Comparison of ENCODE assay signal across 10 cellular contexts in the genomic region with DNA sequence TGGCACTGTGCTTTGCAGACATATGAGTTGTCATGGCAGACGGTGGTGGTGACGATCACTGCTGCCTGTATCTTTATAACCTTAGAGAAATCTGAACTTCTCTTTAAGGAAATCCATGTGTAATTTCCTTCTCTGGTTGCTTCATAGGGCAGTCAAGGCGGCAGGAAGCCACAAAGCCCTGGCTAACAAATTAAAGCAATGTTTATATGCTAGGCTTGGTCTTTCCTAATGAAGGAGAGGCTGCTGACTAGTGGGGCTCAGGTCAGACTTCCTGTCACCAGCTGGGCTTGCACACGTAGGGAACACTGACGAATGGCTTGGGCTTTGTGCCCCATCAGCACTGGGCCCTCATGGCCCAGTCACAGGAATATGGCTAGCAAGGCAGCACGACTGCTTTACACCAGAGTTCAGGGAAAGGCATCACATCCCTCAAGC. TPM values are rescaled to one million over a fixed set of nuclear protein-coding genes. Genes with fewer than 3 reads are reported as not detected.
A peak's percentile ranks its signal among the peaks of the same experiment; 100 is the strongest.
DNase-seq lines count a peak whose midpoint lies in the region; ATAC-seq and TF ChIP-seq lines count a peak whose summit lies in the region.
"Had no signal": no experiment of that assay in that cellular context is flagged by ENCODE, and none has a peak within 500 bp of the region (broad histone marks: within the 10 kb centered on the region; RNA-seq: fewer than 3 reads in every experiment).

No MANE protein-coding gene starts in this region.

- H3K27me3 Mint-ChIP-seq in activated T-helper 17 cell treated with anti-CD3 and anti-CD28 coated beads, Interleukin-2, amount 50 U/mL, for 72 hours, result peaks cover 7% of the 10 kb centered on the region

- no peaks in the 10 kb centered on the region for H3K9me3 ChIP-seq in adrenal gland (replicated peaks in 1 of 3)
- peaks cover 4% of the 10 kb centered on the region for H3K9me3 ChIP-seq in lower lobe of right lung

- peak; percentile 93 to 97 for DNase-seq in AML-193 (lab: John Stamatoyannopoulos, UW)
- DNase-seq in adrenal gland, result peak; percentile 18 to 70 (median 34)
- DNase-seq in lower lobe of right lung, result peak; percentile 76
- DNase-seq in kidney tubule cell (ENCODE audit: low spot score), result no peak
- no peak for DNase-seq in NCI-H526 (lab: John Stamatoyannopoulos, UW)
- DNase-seq: glutamatergic neuron had no signal

- 64 to 74% (median 70%) methylated on average over 6 of the region's 6 CpGs for WGBS in adrenal gland, 4 donors

- H3K4me3 Mint-ChIP-seq in activated T-helper 17 cell treated with anti-CD3 and anti-CD28 coated beads, Interleukin-2, amount 50 U/mL, for 72 hours, result no peak overlapping the region
- H3K4me3 Mint-ChIP-seq: T-cell had no signal

- H3K27ac ChIP-seq in adrenal gland (peak overlapping the region in 1 of 5 donors; percentile 57), lower lobe of right lung (peak overlapping the region; percentile 34)

- TF ChIP-seq POLR2A in adrenal gland (IDR thresholded peaks at IDR 0.05), result no peak

- H3K4me1 Mint-ChIP-seq in activated T-helper 17 cell treated with anti-CD3 and anti-CD28 coated beads, Interleukin-2, amount 50 U/mL, for 72 hours, result no peaks in the 10 kb centered on the region

- H3K36me3 ChIP-seq in adrenal gland (replicated peaks in 1 of 2), result no peaks in the 10 kb centered on the region
- H3K36me3 ChIP-seq in lower lobe of right lung, result no peaks in the 10 kb centered on the region

- ATAC-seq in HG03354 (IDR thresholded peaks at IDR 0.05; ENCODE audit: poor library complexity, severe bottlenecking, unreplicated experiment), result peak; percentile 32
- peak; percentile 78 to 92 for ATAC-seq in lower lobe of right lung
- no peak for ATAC-seq in GM21360 (IDR thresholded peaks at IDR 0.05; ENCODE audit: unreplicated experiment)
- no peak for ATAC-seq in activated T-helper 17 cell treated with anti-CD3 and anti-CD28 coated beads, Interleukin-2, amount 50 U/mL, for 72 hours (replicated peaks)
- ATAC-seq: T-cell had no signal

- intact Hi-C loops in adrenal gland (cut with DNase I), result loop anchor here (10.0 kb wide), 1 partner anchor 57 kb away; no protein-coding TSS in a partner anchor
- intact Hi-C loops in lower lobe of right lung (cut with DNase I), result no loop called here

- peaks cover 0 to 4% of the 10 kb centered on the region in 2 donors for H3K4me1 ChIP-seq in adrenal gland (replicated peaks in 1 of 2)
- peaks cover 4% of the 10 kb centered on the region for H3K4me1 ChIP-seq in lower lobe of right lung

- H3K27me3 ChIP-seq in adrenal gland, result no peaks in the 10 kb centered on the region
- H3K27me3 ChIP-seq in lower lobe of right lung (ENCODE audit: low read depth), result no peaks in the 10 kb centered on the region

- no peak overlapping the region for H3K4me3 ChIP-seq in adrenal gland
- H3K4me3 ChIP-seq in lower lobe of right lung, result no peak overlapping the region

- no peak for TF ChIP-seq CTCF in adrenal gland (IDR thresholded peaks at IDR 0.05)
- TF ChIP-seq CTCF in lower lobe of right lung (IDR thresholded peaks at IDR 0.05), result no peak

- H3K9me3 Mint-ChIP-seq in activated T-helper 17 cell treated with anti-CD3 and anti-CD28 coated beads, Interleukin-2, amount 50 U/mL, for 72 hours, result peaks cover 7% of the 10 kb centered on the region

- H3K27ac Mint-ChIP-seq in activated T-helper 17 cell treated with anti-CD3 and anti-CD28 coated beads, Interleukin-2, amount 50 U/mL, for 72 hours, result no peak overlapping the region
- H3K27ac Mint-ChIP-seq: T-cell had no signal

- H3K36me3 Mint-ChIP-seq in activated T-helper 17 cell treated with anti-CD3 and anti-CD28 coated beads, Interleukin-2, amount 50 U/mL, for 72 hours (ENCODE audit: low read depth), result no peaks in the 10 kb centered on the region

RNA-seq across cellular contexts. Expression of a gene that starts 30.2 kb away (rescaled TPM):
- total RNA-seq in adrenal gland (10 to 100 TPM; 21.2 to 42.6 (median 29.1) TPM), lower lobe of right lung (36.0 TPM)
- polyA plus RNA-seq in adrenal gland, result 10 to 100 TPM in 2 of 3 donors, 1 to 10 TPM in 1; 10.0 to 27.4 (median 11.5) TPM
- total RNA-seq in activated T-helper 17 cell treated with anti-CD3 and anti-CD28 coated beads, Interleukin-2, amount 50 U/mL, for 72 hours, result 10 to 100 TPM; 30.8 to 45.6 TPM

RNA-seq across cellular contexts. Expression of a gene that starts 45.9 kb away (rescaled TPM):
- total RNA-seq in adrenal gland (1 to 10 TPM in 1 of 8 donors, under 1 TPM in 3, not detected in 4; 0.19 to 1.8 (median 0.34) TPM), lower lobe of right lung (not detected)
- under 1 TPM in 2 of 3 donors, not detected in 1; 0.07 to 0.13 TPM for polyA plus RNA-seq in adrenal gland
- under 1 TPM; 0.15 to 0.58 TPM for total RNA-seq in activated T-helper 17 cell treated with anti-CD3 and anti-CD28 coated beads, Interleukin-2, amount 50 U/mL, for 72 hours
- total RNA-seq: T-cell had no signal

Comparison
In these comparisons a context has a peak if more than half of its experiments do, and no peak if none do; other contexts are left out.
1. DNase-seq: peak in AML-193 (2 of 2), adrenal gland (7 of 7) and lower lobe of right lung (single experiment); none in kidney tubule cell (single experiment) and NCI-H526 (0 of 2).
2. ATAC-seq: peak in HG03354 (single experiment) and lower lobe of right lung (2 of 2); none in GM21360 (single experiment) and activated T-helper 17 cell treated with anti-CD3 and anti-CD28 coated beads, Interleukin-2, amount 50 U/mL, for 72 hours (single experiment).